ENCODE assay signal across 8 cellular contexts in genomic region chr1:151510957-151511635, GRCh38. TPM values are rescaled to one million over a fixed set of nuclear protein-coding genes. Genes with fewer than 3 reads are reported as not detected.
A peak's percentile ranks its signal among the peaks of the same experiment; 100 is the strongest.
DNase-seq lines count a peak whose midpoint lies in the region; ATAC-seq, FAIRE-seq and TF ChIP-seq lines count a peak whose summit lies in the region.

CGN (plus strand) TSS chr1:151511387; CDS start chr1:151518520, 7,133 bp downstream.

- H3K4me1 Mint-ChIP-seq in activated CD4-positive, alpha-beta T cell treated with anti-CD3 and anti-CD28 coated beads, Interleukin-2, amount 10 ng/mL, durations not matched to agents 7 days and 5 days, result peaks cover 29% of the 10 kb centered on the region

- H3K9me3 ChIP-seq in A549 (no peaks in the 10 kb centered on the region), left lung (no peaks in the 10 kb centered on the region)

- H3K4me2 ChIP-seq in A549, result peak within 1 kb of the TSS; percentile 92

- TF ChIP-seq CTCF in A549 (IDR thresholded peaks at IDR 0.05) (no peak), coronary artery (IDR thresholded peaks at IDR 0.05) (no peak), left lung (IDR thresholded peaks at IDR 0.05) (no peak)

- CTCF ChIA-PET in A549 (lab: Yijun Ruan, JAX), result interaction anchor here (0.6 to 1.8 kb wide), 12 partner anchors 10 to 170 kb away, joined by 3 to 6 read pairs (median 3); no protein-coding TSS in a partner anchor
- CTCF ChIA-PET in activated CD4-positive, alpha-beta T cell treated with anti-CD3 and anti-CD28 coated beads, Interleukin-2, amount 10 ng/mL, durations not matched to agents 7 days and 5 days (lab: Charles Lee), result interaction anchor here (1.1 to 1.3 kb wide), 3 partner anchors 10 to 17 kb away, joined by 3 to 4 read pairs (median 3); no protein-coding TSS in a partner anchor

- DNase-seq in A549 (ENCODE audit: low read depth in 1 of 2, low spot score in 1 of 2) (peak; percentile 70 to 85), NCI-H524 (lab: John Stamatoyannopoulos, UW) (peak; percentile 88 to 96), coronary artery (ENCODE audit: low spot score) (peak; percentile 87), left lung (peak; percentile 89 to 95)
- DNase-seq in activated CD4-positive, alpha-beta T cell treated with anti-CD3 and anti-CD28 coated beads, Interleukin-2, amount 10 ng/mL, durations not matched to agents 7 days and 5 days, result peak; percentile 88
- DNase-seq in stimulated activated CD4-positive, alpha-beta T cell treated with anti-CD3 and anti-CD28 coated beads, Interleukin-1b, Interleukin-23, amount 100 ng/mL, for 48 hours, result peak; percentile 82

- H3K27me3 Mint-ChIP-seq in activated CD4-positive, alpha-beta T cell treated with anti-CD3 and anti-CD28 coated beads, Interleukin-2, amount 10 ng/mL, durations not matched to agents 7 days and 5 days, result peaks cover 5% of the 10 kb centered on the region

- TF ChIP-seq EP300 in A549 (IDR thresholded peaks at IDR 0.05), result no peak

- 0 out of 2 replicates have a peak, but pooled peaks have one; percentile 25 for TF ChIP-seq POLR2A in A549 (IDR thresholded peaks at IDR 0.05; ENCODE audit: low read length)

- ATAC-seq in A549 (peak; percentile 91 to 97), GM19023 (IDR thresholded peaks at IDR 0.05; ENCODE audit: unreplicated experiment) (peak; percentile 83), HG03439 (IDR thresholded peaks at IDR 0.05; ENCODE audit: unreplicated experiment) (peak; percentile 92), left lung (peak; percentile 82)

- peaks cover 0 to 47% of the 10 kb centered on the region in 2 donors for H3K27me3 ChIP-seq in left lung

- peak within 1 kb of the TSS; percentile 7 for H3K27ac Mint-ChIP-seq in activated CD4-positive, alpha-beta T cell treated with anti-CD3 and anti-CD28 coated beads, Interleukin-2, amount 10 ng/mL, durations not matched to agents 7 days and 5 days

- TF ChIP-seq RAD21 in A549 (conservative IDR thresholded peaks at IDR 0.05 in 1 of 2, IDR thresholded peaks at IDR 0.05 in 1 of 2), result no peak

- peak within 1 kb of the TSS; percentile 69 to 86 for H3K27ac ChIP-seq in A549
- peak within 1 kb of the TSS in 1 of 2 donors; percentile 76 for H3K27ac ChIP-seq in coronary artery
- H3K27ac ChIP-seq in left lung, result peak within 1 kb of the TSS; percentile 72 to 83

- H3K9me3 Mint-ChIP-seq in activated CD4-positive, alpha-beta T cell treated with anti-CD3 and anti-CD28 coated beads, Interleukin-2, amount 10 ng/mL, durations not matched to agents 7 days and 5 days, result no peaks in the 10 kb centered on the region

- H3K4me1 ChIP-seq in A549 (peaks cover 36% of the 10 kb centered on the region), left lung (peaks cover 8 to 27% of the 10 kb centered on the region in 2 donors)

- H3K36me3 Mint-ChIP-seq in activated CD4-positive, alpha-beta T cell treated with anti-CD3 and anti-CD28 coated beads, Interleukin-2, amount 10 ng/mL, durations not matched to agents 7 days and 5 days (ENCODE audit: low read depth), result no peaks in the 10 kb centered on the region

- no peak for FAIRE-seq in A549 (lab: Jason Lieb, UNC)

- 8% methylated on average over 15 of the region's 68 CpGs for WGBS in A549 (ENCODE audit: missing lambda C conversion rate)

- POLR2A ChIA-PET in A549 (lab: Yijun Ruan, JAX), result interaction anchor here (0.6 to 2.1 kb wide), 7 partner anchors 11 to 320 kb away, joined by 3 to 15 read pairs (median 6); partner anchors contain the start of genes POGZ and TUFT1
- POLR2A ChIA-PET in activated CD4-positive, alpha-beta T cell treated with anti-CD3 and anti-CD28 coated beads, Interleukin-2, amount 10 ng/mL, durations not matched to agents 7 days and 5 days (lab: Charles Lee), result no interaction called here

- intact Hi-C loops in left lung (cut with DNase I), result no loop called here

- peak within 1 kb of the TSS; percentile 64 for H3K4me3 ChIP-seq in A549
- H3K4me3 ChIP-seq in coronary artery, result peak within 1 kb of the TSS; percentile 93
- H3K4me3 ChIP-seq in left lung, result peak within 1 kb of the TSS; percentile 50 to 72

- peak within 1 kb of the TSS; percentile 74 for H3K4me3 Mint-ChIP-seq in activated CD4-positive, alpha-beta T cell treated with anti-CD3 and anti-CD28 coated beads, Interleukin-2, amount 10 ng/mL, durations not matched to agents 7 days and 5 days

- no peaks in the 10 kb centered on the region for H3K36me3 ChIP-seq in left lung

TF ChIP-seq in A549, 52 proteins besides CTCF, POLR2A, EP300 and RAD21:
- TF ChIP-seq BCL3 (IDR thresholded peaks at IDR 0.05), result no peak
- TF ChIP-seq CBX8 (IDR thresholded peaks at IDR 0.05), result no peak
- no peak for TF ChIP-seq ELK1 (IDR thresholded peaks at IDR 0.05; ENCODE audit: low read depth, low read length)
- no peak for TF ChIP-seq FOSB (CRISPR knock-in tag; IDR thresholded peaks at IDR 0.05)
- peak; percentile 64 for TF ChIP-seq USF2 (IDR thresholded peaks at IDR 0.05)
- peak; percentile 37; the same call in 1 of the 2 replicates for TF ChIP-seq E2F6 (IDR thresholded peaks at IDR 0.05; ENCODE audit: borderline replicate concordance, low read depth)
- no peak for TF ChIP-seq EHF (CRISPR knock-in tag; IDR thresholded peaks at IDR 0.05)
- no peak for TF ChIP-seq NFE2L2 (conservative IDR thresholded peaks at IDR 0.05; ENCODE audit: low read length)
- TF ChIP-seq MAFK (IDR thresholded peaks at IDR 0.05; ENCODE audit: partially characterized antibody), result no peak
- TF ChIP-seq MAX (IDR thresholded peaks at IDR 0.05), result peak; percentile 64
- no peak for TF ChIP-seq CHD4 (IDR thresholded peaks at IDR 0.05; ENCODE audit: borderline replicate concordance)
- TF ChIP-seq EHMT2 (IDR thresholded peaks at IDR 0.05; ENCODE audit: low read depth), result no peak
- no peak for TF ChIP-seq CEBPB (IDR thresholded peaks at IDR 0.05)
- TF ChIP-seq PHF8 (IDR thresholded peaks at IDR 0.05; ENCODE audit: borderline replicate concordance, low read depth), result peak; percentile 6; the same call in 1 of the 2 replicates
- peak in 1 of 2 experiments; percentile 33; a peak in 1 of 5 replicates for TF ChIP-seq JUN (IDR thresholded peaks at IDR 0.05)
- no peak for TF ChIP-seq RCOR1 (IDR thresholded peaks at IDR 0.05; ENCODE audit: low read depth, low read length)
- no peak for TF ChIP-seq HOXA7 (CRISPR knock-in tag; IDR thresholded peaks at IDR 0.05)
- TF ChIP-seq KDM5A (IDR thresholded peaks at IDR 0.05), result no peak
- no peak for TF ChIP-seq ESRRA (IDR thresholded peaks at IDR 0.05; ENCODE audit: borderline replicate concordance, low read length)

RNA-seq across cellular contexts. Expression of gene CGN, which starts in this region (rescaled TPM):
- polyA plus RNA-seq in A549 (2011; rRNA removed) (1.8 and 2.1 TPM in 2 replicates), A549 (2017; fragmentation: RNase III; extraction: RNeasy Plus Mini Kit Qiagen cat#74134 plus additional on column Dnase treatment) (2.3 to 3.0 TPM (median 2.4 TPM) in 3 replicates)
- 0.69 and 0.71 TPM in 2 replicates for polyA plus RNA-seq in A549 (2012; cell fraction: cytosol; rRNA removed)
- polyA plus RNA-seq in A549 (2012; cell fraction: nucleus; rRNA removed), result 5.2 and 5.5 TPM in 2 replicates
- polyA minus RNA-seq in A549 (2011; rRNA and poly(A)+ RNA removed), result 1.8 and 4.2 TPM in 2 replicates
- total RNA-seq in activated CD4-positive, alpha-beta T cell treated with anti-CD3 and anti-CD28 coated beads, Interleukin-2, amount 10 ng/mL, durations not matched to agents 7 days and 5 days, result under 1 TPM; 0.17 to 0.30 TPM
- 10 to 100 TPM; 55.0 to 83.0 TPM for total RNA-seq in left lung

Comparison
In these comparisons a context has a peak if more than half of its experiments do, and no peak if none do; other contexts are left out.
1. RNA of gene CGN (total RNA-seq): 55.0 to 83.0 TPM in left lung; 0.17 to 0.30 TPM in activated CD4-positive, alpha-beta T cell treated with anti-CD3 and anti-CD28 coated beads, Interleukin-2, amount 10 ng/mL, durations not matched to agents 7 days and 5 days; every median in the first group is over 10 times any median in the second.
2. Peak in DNase-seq in activated CD4-positive, alpha-beta T cell treated with anti-CD3 and anti-CD28 coated beads, Interleukin-2, amount 10 ng/mL, durations not matched to agents 7 days and 5 days; RNA of the gene not detected or under 1 TPM.
3. Peak in every context shown above with its lines, with median percentiles within 50 percentile points of each other: ATAC-seq, DNase-seq and H3K4me3 ChIP-seq.